Comparison of ENCODE assay signal across 28 cellular contexts in genomic region chr10:95097805-95098204, GRCh38. TPM values are rescaled to one million over a fixed set of nuclear protein-coding genes. Genes with fewer than 3 reads are reported as not detected.
"Had no signal": no experiment of that assay in that cellular context is flagged by ENCODE, and none has a peak within 500 bp of the region (broad histone marks: within the 10 kb centered on the region; RNA-seq: fewer than 3 reads in every experiment).

No MANE protein-coding gene starts in this region.

- H3K36me3 ChIP-seq: adrenal gland, gastrocnemius medialis, left lung, transverse colon had no signal

- H3K27me3 Mint-ChIP-seq: activated naive CD8-positive, alpha-beta T cell treated with anti-CD3 and anti-CD28 coated beads for 36 hours; effector memory CD8-positive, alpha-beta T cell had no signal

- H3K9me3 ChIP-seq: adrenal gland, body of pancreas, gastrocnemius medialis, left lung, testis, transverse colon had no signal

- H3K9me3 Mint-ChIP-seq: activated naive CD8-positive, alpha-beta T cell treated with anti-CD3 and anti-CD28 coated beads for 36 hours; effector memory CD8-positive, alpha-beta T cell; nephron; T-helper 2 cell treated with Interferon-gamma antibody and Interleukin-4, amounts not matched to agents 5 μg/mL and 100 μg/mL, for 36 hours had no signal

- H3K4me1 Mint-ChIP-seq: activated naive CD8-positive, alpha-beta T cell treated with anti-CD3 and anti-CD28 coated beads for 36 hours; nephron had no signal

- DNase-seq: activated CD4-positive, alpha-beta T cell treated with anti-CD3 and anti-CD28 coated beads for 4 hours; activated CD4-positive, alpha-beta T cell treated with anti-CD3 and anti-CD28 coated beads, Interleukin-2, amount 50 U/mL, for 4 hours; activated effector memory CD4-positive, alpha-beta T cell treated with Interleukin-2 at 50 U/mL for 16 hours; activated naive CD4-positive, alpha-beta T cell treated with Interleukin-2 at 50 U/mL for 16 hours; activated naive CD8-positive, alpha-beta T cell treated with anti-CD3 and anti-CD28 coated beads for 36 hours; activated T-cell treated with anti-CD3 and anti-CD28 coated beads for 4 hours; adrenal gland; aorta; body of pancreas; caudate nucleus; cortex of kidney; effector memory CD8-positive, alpha-beta T cell; erythroblast; gastrocnemius medialis; hippocampal formation; left lung; mesendoderm; posterior cingulate gyrus; right cardiac atrium; stimulated activated CD4-positive, alpha-beta T cell treated with anti-CD3 and anti-CD28 coated beads, Interleukin-2, amount 100 ng/mL, for 48 hours; stimulated activated naive CD8-positive, alpha-beta T cell treated with anti-CD3 and anti-CD28 coated beads, Interleukin-15, Interleukin-2, amounts not matched to agents 100 U/mL and 50 U/mL, for 24 hours; testis; transverse colon had no signal

- H3K27ac ChIP-seq: adrenal gland, body of pancreas, gastrocnemius medialis, left lung, testis, transverse colon had no signal

- H3K27ac Mint-ChIP-seq: activated naive CD8-positive, alpha-beta T cell treated with anti-CD3 and anti-CD28 coated beads for 36 hours; effector memory CD8-positive, alpha-beta T cell; nephron; T-helper 2 cell treated with Interferon-gamma antibody and Interleukin-4, amounts not matched to agents 5 μg/mL and 100 μg/mL, for 36 hours had no signal

- H3K27me3 ChIP-seq: adrenal gland, body of pancreas, gastrocnemius medialis, left lung, testis, transverse colon had no signal

- H3K36me3 Mint-ChIP-seq: activated naive CD8-positive, alpha-beta T cell treated with anti-CD3 and anti-CD28 coated beads for 36 hours had no signal

- ATAC-seq: body of pancreas; effector memory CD8-positive, alpha-beta T cell; gastrocnemius medialis; left lung; right cardiac atrium; stimulated activated naive CD8-positive, alpha-beta T cell treated with anti-CD3 and anti-CD28 coated beads, Interleukin-15, Interleukin-2, amounts not matched to agents 100 U/mL and 50 U/mL, for 24 hours had no signal

- H3K4me3 Mint-ChIP-seq: activated naive CD8-positive, alpha-beta T cell treated with anti-CD3 and anti-CD28 coated beads for 36 hours; effector memory CD8-positive, alpha-beta T cell; nephron; T-helper 2 cell treated with Interferon-gamma antibody and Interleukin-4, amounts not matched to agents 5 μg/mL and 100 μg/mL, for 36 hours had no signal

- FAIRE-seq: keratinocyte had no signal

- H3K4me3 ChIP-seq: adrenal gland, body of pancreas, gastrocnemius medialis, left lung, lung, testis, transverse colon had no signal

- H3K4me1 ChIP-seq: adrenal gland, gastrocnemius medialis, left lung, testis had no signal

RNA-seq across cellular contexts. Expression of gene CYP2C8, which starts 28.5 kb away (rescaled TPM):
- total RNA-seq: chondrocyte had no signal
